8 cellular contexts compared by ENCODE assay signal in genomic region chr5:156934450-156935211, GRCh38. TPM values are rescaled to one million over a fixed set of nuclear protein-coding genes. Genes with fewer than 3 reads are reported as not detected.
A peak's percentile ranks its signal among the peaks of the same experiment; 100 is the strongest.
DNase-seq lines count a peak whose midpoint lies in the region; ATAC-seq and TF ChIP-seq lines count a peak whose summit lies in the region.

No MANE protein-coding gene starts in this region.

- H3K36me3 ChIP-seq in A673 (ENCODE audit: insufficient read depth, low read length, poor library complexity, severe bottlenecking) (no peaks in the 10 kb centered on the region), KMS-11 (ENCODE audit: insufficient read depth) (no peaks in the 10 kb centered on the region)

- H2AFZ ChIP-seq in KMS-11 (ENCODE audit: low read depth), result no peak overlapping the region

- no peaks in the 10 kb centered on the region for H3K9me3 ChIP-seq in A673 (ENCODE audit: low read depth, low read length, poor library complexity, severe bottlenecking)

- H4K20me1 ChIP-seq in KMS-11 (ENCODE audit: insufficient read depth), result no peaks in the 10 kb centered on the region

- DNase-seq in A673 (ENCODE audit: low spot score) (peak; percentile 15), globus pallidus (ENCODE audit: low spot score) (peak; percentile 37), NCI-H510A (lab: John Stamatoyannopoulos, UW) (no peak)
- peak; percentile 55 for DNase-seq in activated CD8-positive, alpha-beta memory T cell treated with anti-CD3 and anti-CD28 coated beads, Interleukin-2, amount 50 U/mL, for 4 hours
- peak; percentile 74 for DNase-seq in stimulated activated CD4-positive, alpha-beta T cell treated with anti-CD3 and anti-CD28 coated beads, Interleukin-1b, Interleukin-23, amount 100 ng/mL, for 48 hours

- BruUV-seq in A673 (replicated peaks; lab: Mats Ljungman, UMichigan), result no TSS peak

- H3K4me1 ChIP-seq in A673 (ENCODE audit: insufficient read depth, low read length, poor library complexity, severe bottlenecking) (no peaks in the 10 kb centered on the region), KMS-11 (ENCODE audit: low read depth, poor library complexity, severe bottlenecking) (peaks cover 52% of the 10 kb centered on the region)

- POLR2A ChIA-PET in A673 (lab: Charles Lee; ENCODE audit: low non-redundant PET), result no interaction called here

- ATAC-seq in GM21360 (IDR thresholded peaks at IDR 0.05; ENCODE audit: unreplicated experiment), result no peak

- no peak overlapping the region for H3K9ac ChIP-seq in KMS-11

- CTCF ChIA-PET in A673 (lab: Charles Lee), result no interaction called here

- no peak overlapping the region for H3K4me2 ChIP-seq in KMS-11

- TF ChIP-seq CTCF in A673 (conservative IDR thresholded peaks at IDR 0.05; ENCODE audit: low read depth, low read length) (peak; percentile 54), GM12872 (IDR thresholded peaks at IDR 0.05; ENCODE audit: insufficient read depth, low read depth, low read length) (peak; percentile 77), KMS-11 (conservative IDR thresholded peaks at IDR 0.05; ENCODE audit: low read depth, low read length) (peak; percentile 68)

- intact Hi-C loops in A673 (cut with micrococcal nuclease; ENCODE audit: unreplicated experiment), result no loop called here

- H3K27me3 ChIP-seq in A673 (replicated peaks; ENCODE audit: insufficient read depth, low read depth, low read length, poor library complexity) (no peaks in the 10 kb centered on the region), KMS-11 (ENCODE audit: insufficient read depth, low read depth) (no peaks in the 10 kb centered on the region)

- H3K4me3 ChIP-seq in A673 (ENCODE audit: low read depth, low read length, poor library complexity, severe bottlenecking) (no peak overlapping the region), KMS-11 (IDR thresholded peaks at IDR 0.05; ENCODE audit: insufficient read depth, low read depth, low read length) (no peak overlapping the region)

- H3K79me2 ChIP-seq in KMS-11 (ENCODE audit: insufficient read depth, low read depth), result no peaks in the 10 kb centered on the region

- H3K27ac ChIP-seq in A673 (ENCODE audit: low read depth, low read length, poor library complexity, severe bottlenecking), result no peak overlapping the region
- H3K27ac ChIP-seq in KMS-11, result no peak overlapping the region

RNA-seq across cellular contexts. Expression of gene TIMD4, which starts 28.4 kb away (rescaled TPM):
- not detected in 2 replicates for total RNA-seq in A673 (2021)
